In the genomic region with DNA sequence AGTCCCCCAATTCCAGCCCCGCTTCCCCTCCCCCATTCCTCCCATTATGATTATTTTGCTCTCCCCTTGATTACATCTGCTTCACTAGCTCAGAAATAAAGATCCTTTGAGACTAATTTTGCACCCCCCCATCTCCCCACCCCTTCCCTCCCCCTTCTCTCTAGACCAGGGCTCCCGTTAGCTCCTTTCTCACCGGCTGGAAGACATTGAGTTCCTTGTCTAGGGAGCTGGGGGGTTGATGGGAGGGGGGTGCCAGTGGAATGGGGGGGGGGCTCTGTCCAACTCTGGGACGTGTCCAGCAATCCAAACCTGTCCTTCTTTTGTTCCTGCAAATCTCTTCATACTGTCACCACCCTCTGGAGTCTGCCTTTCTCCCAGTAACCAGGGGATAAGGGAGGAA, we compare ENCODE assay signal across 1 cellular context.
TF ChIP-seq lines count a peak whose summit lies in the region.

No MANE protein-coding gene starts in this region.

TF ChIP-seq in H1, 55 proteins besides CTCF, POLR2A, EP300 and RAD21 (continued from another document):
- TF ChIP-seq SIX5 (IDR thresholded peaks at IDR 0.05; ENCODE audit: low read depth, low read length) (no peak), POLR2AphosphoS5 (IDR thresholded peaks at IDR 0.05; ENCODE audit: low read depth, low read length) (no peak), ASH2L (IDR thresholded peaks at IDR 0.05; ENCODE audit: low read length) (no peak), BCL11A (IDR thresholded peaks at IDR 0.05; ENCODE audit: low read depth in 2 of 2, low read length in 2 of 2) (no peak), EGR1 (IDR thresholded peaks at IDR 0.05; ENCODE audit: borderline replicate concordance, low read depth, low read length) (no peak), CTBP2 (IDR thresholded peaks at IDR 0.05; ENCODE audit: borderline replicate concordance, insufficient read depth, insufficient read length, low read length) (no peak)
